In the genomic region with DNA sequence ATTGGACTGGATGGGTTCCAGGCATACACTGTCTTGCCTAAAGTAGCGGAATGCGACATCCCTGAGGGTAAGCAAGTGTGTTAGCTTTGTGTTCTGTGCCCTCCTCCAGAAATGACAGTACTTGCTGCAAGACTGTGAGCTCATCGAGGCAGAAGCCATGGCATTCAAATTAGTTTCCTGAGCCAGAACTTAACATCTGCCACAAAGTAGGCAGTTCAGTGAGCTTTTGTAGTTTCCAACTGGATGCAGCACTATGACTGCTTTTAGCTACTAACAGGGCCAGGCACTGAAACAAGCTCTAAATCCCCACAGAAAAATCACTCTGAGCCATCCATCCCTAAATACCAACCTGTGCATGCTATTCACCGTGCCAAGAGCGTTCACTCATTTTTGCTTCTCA, we compare ENCODE assay signal across 8 cellular contexts. TPM values are rescaled to one million over a fixed set of nuclear protein-coding genes. Genes with fewer than 3 reads are reported as not detected.
DNase-seq lines count a peak whose midpoint lies in the region; ATAC-seq and TF ChIP-seq lines count a peak whose summit lies in the region.

No MANE protein-coding gene starts in this region.

- H3K4me1 ChIP-seq in fibroblast of lung (ENCODE audit: control insufficient read depth, extremely low read depth, insufficient read depth, low read length): no peaks in the 10 kb centered on the region

- H3K27ac ChIP-seq in SK-N-MC: no peak overlapping the region
- no peak overlapping the region for H3K27ac ChIP-seq in fibroblast of lung (ENCODE audit: insufficient read depth, low read length)

- H2AFZ ChIP-seq in fibroblast of lung (ENCODE audit: low read length): peak overlapping the region; percentile 63

- peak overlapping the region; percentile 86 for H3K4me3 Mint-ChIP-seq in stimulated activated effector memory CD8-positive, alpha-beta T cell treated with anti-CD3 and anti-CD28 coated beads, Interleukin-12 subunit alpha, Interleukin-12 subunit beta, amount 100 ng/mL, for 72 hours

- H3K36me3 Mint-ChIP-seq in stimulated activated effector memory CD8-positive, alpha-beta T cell treated with anti-CD3 and anti-CD28 coated beads, Interleukin-12 subunit alpha, Interleukin-12 subunit beta, amount 100 ng/mL, for 72 hours: peaks cover 32% of the 10 kb centered on the region

- H3K9ac ChIP-seq in SK-N-MC (ENCODE audit: insufficient read length): no peak overlapping the region
- H3K9ac ChIP-seq in fibroblast of lung (ENCODE audit: insufficient read depth, low read length): no peak overlapping the region

- TF ChIP-seq CTCF in fibroblast of lung (conservative IDR thresholded peaks at IDR 0.05 in 1 of 2, IDR thresholded peaks at IDR 0.05 in 1 of 2; ENCODE audit: low read depth in 1 of 2, low read length in 2 of 2): no peak

- peak overlapping the region; percentile 95 for H3K4me3 ChIP-seq in SK-N-MC
- peak overlapping the region in 2 of 4 experiments; percentile 75 to 87 for H3K4me3 ChIP-seq in fibroblast of lung (replicated peaks in 1 of 4; ENCODE audit: control extremely low read depth in 1 of 4, insufficient read depth in 1 of 4, low read depth in 3 of 4, low read length in 4 of 4)

- H3K4me1 Mint-ChIP-seq in stimulated activated effector memory CD8-positive, alpha-beta T cell treated with anti-CD3 and anti-CD28 coated beads, Interleukin-12 subunit alpha, Interleukin-12 subunit beta, amount 100 ng/mL, for 72 hours: peaks cover 44% of the 10 kb centered on the region

- peaks cover 10% of the 10 kb centered on the region; the same call in 1 of the 2 replicates for H3K36me3 ChIP-seq in SK-N-MC (ENCODE audit: insufficient read depth, low read length)
- H3K36me3 ChIP-seq in fibroblast of lung (ENCODE audit: control insufficient read depth, insufficient read depth, low read length): no peaks in the 10 kb centered on the region

- peak overlapping the region; percentile 97 for H3K4me2 ChIP-seq in fibroblast of lung (ENCODE audit: extremely low read depth, insufficient read depth, low read length)

- H3K9me3 Mint-ChIP-seq in stimulated activated effector memory CD8-positive, alpha-beta T cell treated with anti-CD3 and anti-CD28 coated beads, Interleukin-12 subunit alpha, Interleukin-12 subunit beta, amount 100 ng/mL, for 72 hours: no peaks in the 10 kb centered on the region

- peak; percentile 37 for DNase-seq in NCI-H1092 treated with DMSO at 0.1 percent for 48 hours (lab: John Stamatoyannopoulos, UW)
- DNase-seq in NCI-H1092 (lab: John Stamatoyannopoulos, UW): no peak
- no peak for DNase-seq in SK-N-MC (ENCODE audit: low read depth, low spot score)
- peak in 1 of 2 donors; percentile 48 for DNase-seq in fibroblast of lung (ENCODE audit: low read depth in 2 of 2)
- DNase-seq in stimulated activated effector memory CD8-positive, alpha-beta T cell treated with anti-CD3 and anti-CD28 coated beads, Interleukin-12 subunit alpha, Interleukin-12 subunit beta, amount 100 ng/mL, for 72 hours (ENCODE audit: low spot score in 2 of 2): no peak
- no peak for DNase-seq in 8988T

- peaks cover 33% of the 10 kb centered on the region for H3K79me2 ChIP-seq in fibroblast of lung (ENCODE audit: control insufficient read depth, insufficient read depth, low read length)

- no peaks in the 10 kb centered on the region for H3K27me3 ChIP-seq in fibroblast of lung (ENCODE audit: control insufficient read depth, insufficient read depth, low read length)

- no peaks in the 10 kb centered on the region for H4K20me1 ChIP-seq in fibroblast of lung (ENCODE audit: control insufficient read depth, extremely low read depth, insufficient read depth, low read length)

- peak overlapping the region; percentile 96 for H3K27ac Mint-ChIP-seq in stimulated activated effector memory CD8-positive, alpha-beta T cell treated with anti-CD3 and anti-CD28 coated beads, Interleukin-12 subunit alpha, Interleukin-12 subunit beta, amount 100 ng/mL, for 72 hours

- H3K9me3 ChIP-seq in SK-N-MC (ENCODE audit: low read depth, low read length) (no peaks in the 10 kb centered on the region), fibroblast of lung (ENCODE audit: control insufficient read depth, insufficient read depth, low read depth, low read length) (no peaks in the 10 kb centered on the region)

- no peak for ATAC-seq in stimulated activated effector memory CD8-positive, alpha-beta T cell treated with anti-CD3 and anti-CD28 coated beads, Interleukin-12 subunit alpha, Interleukin-12 subunit beta, amount 100 ng/mL, for 72 hours
- ATAC-seq in HG03159 (IDR thresholded peaks at IDR 0.05; ENCODE audit: unreplicated experiment) (no peak), HG03442 (IDR thresholded peaks at IDR 0.05; ENCODE audit: unreplicated experiment) (no peak)

RNA-seq across cellular contexts. Expression of gene FAR1, which starts 1.2 kb away (rescaled TPM):
- total RNA-seq in fibroblast of lung: 46.2 and 58.1 TPM in 2 replicates
- polyA plus RNA-seq in fibroblast of lung: 65.4 and 69.1 TPM in 2 replicates
- 28.0 and 29.5 TPM in 2 replicates for polyA plus RNA-seq in fibroblast of lung (2012)
- polyA minus RNA-seq in fibroblast of lung (ENCODE audit: low replicate concordance): 18.6 and 49.3 TPM in 2 replicates
